ENCODE assay signal across 22 cellular contexts in genomic region chr5:125863579-125863978, GRCh38.
"Had no signal": no experiment of that assay in that cellular context is flagged by ENCODE, and none has a peak within 500 bp of the region (broad histone marks: within the 10 kb centered on the region; RNA-seq: fewer than 3 reads in every experiment).

No MANE protein-coding gene starts in this region.

- H3K9me3 ChIP-seq: colonic mucosa, esophagus squamous epithelium, gastrocnemius medialis, lower lobe of right lung, mucosa of descending colon had no signal

- H3K27ac ChIP-seq: colonic mucosa, epithelial cell of prostate, esophagus squamous epithelium, gastrocnemius medialis, heart right ventricle, left lung, lower lobe of right lung had no signal

- H3K4me1 ChIP-seq: colonic mucosa, esophagus squamous epithelium, gastrocnemius medialis, heart right ventricle, left lung, lower lobe of right lung had no signal

- DNase-seq: colonic mucosa; cortex of kidney; effector CD8-positive, alpha-beta T cell; effector memory CD8-positive, alpha-beta T cell; endodermal cell; erythroblast; esophagus squamous epithelium; foreskin fibroblast; foreskin melanocyte; gastrocnemius medialis; glutamatergic neuron; head of caudate nucleus; heart right ventricle; hippocampal formation; left cardiac atrium; left lung; left ventricle myocardium superior; lower lobe of right lung; mesenchymal stem cell; mucosa of descending colon; naive B cell had no signal

- H3K36me3 ChIP-seq: colonic mucosa, esophagus squamous epithelium, gastrocnemius medialis, heart right ventricle, left lung, lower lobe of right lung had no signal

- H3K27me3 ChIP-seq: colonic mucosa, gastrocnemius medialis, heart right ventricle, left lung had no signal

- H3K4me3 ChIP-seq: colonic mucosa, esophagus squamous epithelium, gastrocnemius medialis, heart right ventricle, left lung, lower lobe of right lung, mucosa of descending colon had no signal
